ENCODE assay signal across 38 cellular contexts in the genomic region with DNA sequence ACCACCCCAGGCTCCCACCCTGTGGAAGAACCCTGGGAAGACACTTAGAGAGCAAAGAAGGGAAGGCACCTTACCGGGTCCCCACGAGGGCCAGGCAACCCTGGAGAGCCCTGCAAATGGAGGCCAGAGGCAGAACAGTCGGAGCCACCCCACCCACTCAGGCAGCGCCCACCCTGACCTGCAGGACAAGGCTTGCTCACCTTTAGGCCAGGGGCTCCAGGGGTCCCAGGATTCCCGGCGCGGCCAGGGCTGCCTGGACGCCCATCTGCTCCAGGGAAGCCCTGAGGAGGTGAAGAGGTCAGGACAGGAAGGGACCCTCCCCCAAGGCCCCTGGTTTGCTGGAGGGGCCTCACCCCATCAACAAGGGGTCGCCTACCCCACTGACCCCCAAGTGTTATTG. TPM values are rescaled to one million over a fixed set of nuclear protein-coding genes. Genes with fewer than 3 reads are reported as not detected.
"Had no signal": no experiment of that assay in that cellular context is flagged by ENCODE, and none has a peak within 500 bp of the region (broad histone marks: within the 10 kb centered on the region; RNA-seq: fewer than 3 reads in every experiment).

No MANE protein-coding gene starts in this region.

- H3K27me3 ChIP-seq: ascending aorta, cardiac muscle cell had no signal

- H3K4me3 ChIP-seq: ascending aorta, cardiac muscle cell had no signal

- ATAC-seq: activated CD4-positive, alpha-beta T cell treated with anti-CD3 and anti-CD28 coated beads for 36 hours; activated CD4-positive, CD25-positive, alpha-beta regulatory T cell treated with anti-CD3 and anti-CD28 coated beads, Interleukin-2, amount 50 U/mL, for 24 hours; activated CD8-positive, alpha-beta memory T cell treated with anti-CD3 and anti-CD28 coated beads, Interleukin-2, amount 10 ng/mL, durations not matched to agents 7 days and 5 days; activated CD8-positive, alpha-beta T cell treated with anti-CD3 and anti-CD28 coated beads, Interleukin-2, amount 10 ng/mL, durations not matched to agents 7 days and 5 days; activated naive CD8-positive, alpha-beta T cell treated with anti-CD3 and anti-CD28 coated beads, Interleukin-2, amount 50 U/mL, for 24 hours had no signal

- H3K9me3 ChIP-seq: ascending aorta had no signal

- H3K36me3 Mint-ChIP-seq: activated CD8-positive, alpha-beta memory T cell treated with anti-CD3 and anti-CD28 coated beads, Interleukin-2, amount 10 ng/mL, durations not matched to agents 7 days and 5 days; activated naive CD4-positive, alpha-beta T cell treated with anti-CD3 and anti-CD28 coated beads, Interleukin-2, amount 10 ng/mL, durations not matched to agents 7 days and 5 days; activated naive CD4-positive, alpha-beta T cell treated with anti-CD3 and anti-CD28 coated beads, Interleukin-2, amount 50 U/mL, for 24 hours; activated naive CD8-positive, alpha-beta T cell; activated naive CD8-positive, alpha-beta T cell treated with anti-CD3 and anti-CD28 coated beads, Interleukin-2, amount 10 ng/mL, durations not matched to agents 7 days and 5 days had no signal

- H3K36me3 ChIP-seq: ascending aorta had no signal

- H3K4me1 ChIP-seq: ascending aorta had no signal

- H3K4me3 Mint-ChIP-seq: activated CD4-positive, alpha-beta memory T cell treated with anti-CD3 and anti-CD28 coated beads, Interleukin-2, amount 10 ng/mL, durations not matched to agents 7 days and 5 days; activated CD4-positive, alpha-beta T cell treated with anti-CD3 and anti-CD28 coated beads for 36 hours; activated CD4-positive, alpha-beta T cell treated with anti-CD3 and anti-CD28 coated beads, Interleukin-2, amount 10 ng/mL, durations not matched to agents 7 days and 5 days; activated CD8-positive, alpha-beta memory T cell treated with anti-CD3 and anti-CD28 coated beads, Interleukin-2, amount 10 ng/mL, durations not matched to agents 7 days and 5 days; activated CD8-positive, alpha-beta T cell treated with anti-CD3 and anti-CD28 coated beads, Interleukin-2, amount 10 ng/mL, durations not matched to agents 7 days and 5 days; activated naive CD4-positive, alpha-beta T cell treated with anti-CD3 and anti-CD28 coated beads, Interleukin-2, amount 10 ng/mL, durations not matched to agents 7 days and 5 days; activated naive CD4-positive, alpha-beta T cell treated with anti-CD3 and anti-CD28 coated beads, Interleukin-2, amount 50 U/mL, for 24 hours; activated naive CD8-positive, alpha-beta T cell; activated naive CD8-positive, alpha-beta T cell treated with anti-CD3 and anti-CD28 coated beads, Interleukin-2, amount 10 ng/mL, durations not matched to agents 7 days and 5 days; activated naive CD8-positive, alpha-beta T cell treated with anti-CD3 and anti-CD28 coated beads, Interleukin-2, amount 50 U/mL, for 24 hours; activated T-cell treated with anti-CD3 and anti-CD28 coated beads, Interleukin-2, amount 50 U/mL, for 24 hours; brain; T-helper 1 cell treated with Interleukin-12 subunit alpha and Interleukin-12 subunit beta and Interleukin-4 antibody, amounts not matched to agents 30 μg/mL and 1 μg/mL, for 36 hours; T-helper 2 cell treated with Interferon-gamma antibody and Interleukin-4, amounts not matched to agents 5 μg/mL and 100 μg/mL, for 36 hours had no signal

- H3K9me3 Mint-ChIP-seq: activated CD4-positive, alpha-beta memory T cell treated with anti-CD3 and anti-CD28 coated beads, Interleukin-2, amount 10 ng/mL, durations not matched to agents 7 days and 5 days; activated CD4-positive, alpha-beta T cell treated with anti-CD3 and anti-CD28 coated beads, Interleukin-2, amount 10 ng/mL, durations not matched to agents 7 days and 5 days; activated naive CD4-positive, alpha-beta T cell treated with anti-CD3 and anti-CD28 coated beads, Interleukin-2, amount 10 ng/mL, durations not matched to agents 7 days and 5 days; activated naive CD4-positive, alpha-beta T cell treated with anti-CD3 and anti-CD28 coated beads, Interleukin-2, amount 50 U/mL, for 24 hours; activated naive CD8-positive, alpha-beta T cell treated with anti-CD3 and anti-CD28 coated beads, Interleukin-2, amount 10 ng/mL, durations not matched to agents 7 days and 5 days; activated naive CD8-positive, alpha-beta T cell treated with anti-CD3 and anti-CD28 coated beads, Interleukin-2, amount 50 U/mL, for 24 hours; activated T-cell treated with anti-CD3 and anti-CD28 coated beads, Interleukin-2, amount 50 U/mL, for 24 hours; activated T-helper 2 cell treated with anti-CD3 and anti-CD28 coated beads, Interferon-gamma antibody, Interleukin-2, Interleukin-4, amounts not matched to agents 10 μg/mL and 5 μg/mL and 100 μg/mL, durations not matched to agents 14 hours and 24 hours and 36 hours; T-helper 1 cell treated with Interleukin-12 subunit alpha and Interleukin-12 subunit beta and Interleukin-4 antibody, amounts not matched to agents 30 μg/mL and 1 μg/mL, for 36 hours; T-helper 2 cell treated with Interferon-gamma antibody and Interleukin-4, amounts not matched to agents 5 μg/mL and 100 μg/mL, for 36 hours had no signal

- H3K27ac ChIP-seq: ascending aorta, cardiac muscle cell, VCaP had no signal

- DNase-seq: activated CD4-positive, alpha-beta memory T cell treated with anti-CD3 and anti-CD28 coated beads, Interleukin-2, amount 10 ng/mL, durations not matched to agents 7 days and 5 days; activated CD4-positive, alpha-beta T cell treated with anti-CD3 and anti-CD28 coated beads for 1 hour; activated CD4-positive, alpha-beta T cell treated with anti-CD3 and anti-CD28 coated beads for 36 hours; activated CD4-positive, alpha-beta T cell treated with anti-CD3 and anti-CD28 coated beads for 48 hours; activated CD4-positive, alpha-beta T cell treated with anti-CD3 and anti-CD28 coated beads, Interleukin-2, amount 10 ng/mL, durations not matched to agents 7 days and 5 days; activated CD4-positive, alpha-beta T cell treated with anti-CD3 and anti-CD28 coated beads, Interleukin-2, amount 50 U/mL, for 48 hours; activated CD4-positive, CD25-positive, alpha-beta regulatory T cell; activated CD8-positive, alpha-beta memory T cell treated with anti-CD3 and anti-CD28 coated beads for 24 hours; activated CD8-positive, alpha-beta memory T cell treated with anti-CD3 and anti-CD28 coated beads, Interleukin-2, amount 10 ng/mL, durations not matched to agents 7 days and 5 days; activated CD8-positive, alpha-beta memory T cell treated with anti-CD3 and anti-CD28 coated beads, Interleukin-2, amount 50 U/mL, for 48 hours; activated CD8-positive, alpha-beta T cell treated with anti-CD3 and anti-CD28 coated beads, Interleukin-2, amount 10 ng/mL, durations not matched to agents 7 days and 5 days; activated effector memory CD4-positive, alpha-beta T cell treated with Interleukin-2 at 50 U/mL for 16 hours; activated gamma-delta T cell; activated naive CD4-positive, alpha-beta T cell treated with anti-CD3 and anti-CD28 coated beads, Interleukin-2, amount 10 ng/mL, durations not matched to agents 7 days and 5 days; activated naive CD4-positive, alpha-beta T cell treated with Interleukin-2 at 50 U/mL for 16 hours; activated naive CD8-positive, alpha-beta T cell treated with anti-CD3 and anti-CD28 coated beads, Interleukin-2, amount 10 ng/mL, durations not matched to agents 7 days and 5 days; activated naive CD8-positive, alpha-beta T cell treated with anti-CD3 and anti-CD28 coated beads, Interleukin-2, amount 50 U/mL, for 24 hours; activated T-cell treated with anti-CD3 and anti-CD28 coated beads, Interleukin-2, amount 50 U/mL, for 24 hours; activated T-cell treated with anti-CD3 and anti-CD28 coated beads, Interleukin-2, amount 50 U/mL, for 48 hours; amygdala; anterior cingulate cortex; caudate nucleus; T-helper 1 cell; T-helper 2 cell; T-helper 9 cell had no signal

- H3K4me1 Mint-ChIP-seq: activated CD4-positive, alpha-beta memory T cell treated with anti-CD3 and anti-CD28 coated beads, Interleukin-2, amount 10 ng/mL, durations not matched to agents 7 days and 5 days; activated CD4-positive, alpha-beta T cell treated with anti-CD3 and anti-CD28 coated beads for 36 hours; activated CD4-positive, alpha-beta T cell treated with anti-CD3 and anti-CD28 coated beads, Interleukin-2, amount 10 ng/mL, durations not matched to agents 7 days and 5 days; activated naive CD4-positive, alpha-beta T cell treated with anti-CD3 and anti-CD28 coated beads, Interleukin-2, amount 10 ng/mL, durations not matched to agents 7 days and 5 days; activated naive CD4-positive, alpha-beta T cell treated with anti-CD3 and anti-CD28 coated beads, Interleukin-2, amount 50 U/mL, for 24 hours; activated naive CD8-positive, alpha-beta T cell treated with anti-CD3 and anti-CD28 coated beads, Interleukin-2, amount 50 U/mL, for 24 hours; brain had no signal

- H3K27ac Mint-ChIP-seq: activated CD4-positive, alpha-beta memory T cell treated with anti-CD3 and anti-CD28 coated beads, Interleukin-2, amount 10 ng/mL, durations not matched to agents 7 days and 5 days; activated CD4-positive, alpha-beta T cell treated with anti-CD3 and anti-CD28 coated beads for 36 hours; activated CD4-positive, alpha-beta T cell treated with anti-CD3 and anti-CD28 coated beads, Interleukin-2, amount 10 ng/mL, durations not matched to agents 7 days and 5 days; activated CD8-positive, alpha-beta memory T cell treated with anti-CD3 and anti-CD28 coated beads, Interleukin-2, amount 10 ng/mL, durations not matched to agents 7 days and 5 days; activated CD8-positive, alpha-beta T cell treated with anti-CD3 and anti-CD28 coated beads, Interleukin-2, amount 10 ng/mL, durations not matched to agents 7 days and 5 days; activated naive CD4-positive, alpha-beta T cell treated with anti-CD3 and anti-CD28 coated beads, Interleukin-2, amount 10 ng/mL, durations not matched to agents 7 days and 5 days; activated naive CD4-positive, alpha-beta T cell treated with anti-CD3 and anti-CD28 coated beads, Interleukin-2, amount 50 U/mL, for 24 hours; activated naive CD8-positive, alpha-beta T cell; activated naive CD8-positive, alpha-beta T cell treated with anti-CD3 and anti-CD28 coated beads, Interleukin-2, amount 10 ng/mL, durations not matched to agents 7 days and 5 days; activated naive CD8-positive, alpha-beta T cell treated with anti-CD3 and anti-CD28 coated beads, Interleukin-2, amount 50 U/mL, for 24 hours; activated T-cell treated with anti-CD3 and anti-CD28 coated beads, Interleukin-2, amount 50 U/mL, for 24 hours; activated T-helper 2 cell treated with anti-CD3 and anti-CD28 coated beads, Interferon-gamma antibody, Interleukin-2, Interleukin-4, amounts not matched to agents 10 μg/mL and 5 μg/mL and 100 μg/mL, durations not matched to agents 14 hours and 24 hours and 36 hours; brain; T-helper 1 cell treated with Interleukin-12 subunit alpha and Interleukin-12 subunit beta and Interleukin-4 antibody, amounts not matched to agents 30 μg/mL and 1 μg/mL, for 36 hours; T-helper 2 cell treated with Interferon-gamma antibody and Interleukin-4, amounts not matched to agents 5 μg/mL and 100 μg/mL, for 36 hours had no signal

RNA-seq across cellular contexts. Expression of a gene that starts 21.3 kb away (rescaled TPM):
- total RNA-seq: activated CD4-positive, alpha-beta memory T cell treated with anti-CD3 and anti-CD28 coated beads, Interleukin-2, amount 10 ng/mL, durations not matched to agents 7 days and 5 days; activated CD4-positive, alpha-beta T cell treated with anti-CD3 and anti-CD28 coated beads for 36 hours; activated CD4-positive, alpha-beta T cell treated with anti-CD3 and anti-CD28 coated beads, Interleukin-2, amount 10 ng/mL, durations not matched to agents 7 days and 5 days; activated CD8-positive, alpha-beta memory T cell treated with anti-CD3 and anti-CD28 coated beads, Interleukin-2, amount 10 ng/mL, durations not matched to agents 7 days and 5 days; activated CD8-positive, alpha-beta T cell treated with anti-CD3 and anti-CD28 coated beads, Interleukin-2, amount 10 ng/mL, durations not matched to agents 7 days and 5 days; activated naive CD8-positive, alpha-beta T cell treated with anti-CD3 and anti-CD28 coated beads, Interleukin-2, amount 10 ng/mL, durations not matched to agents 7 days and 5 days; activated T-helper 2 cell treated with anti-CD3 and anti-CD28 coated beads, Interferon-gamma antibody, Interleukin-2, Interleukin-4, amounts not matched to agents 10 μg/mL and 5 μg/mL and 100 μg/mL, durations not matched to agents 14 hours and 24 hours and 36 hours; ascending aorta had no signal

RNA-seq across cellular contexts. Expression of a gene that starts 36.7 kb away (rescaled TPM):
- total RNA-seq: activated CD4-positive, alpha-beta memory T cell treated with anti-CD3 and anti-CD28 coated beads, Interleukin-2, amount 10 ng/mL, durations not matched to agents 7 days and 5 days; activated naive CD8-positive, alpha-beta T cell treated with anti-CD3 and anti-CD28 coated beads, Interleukin-2, amount 10 ng/mL, durations not matched to agents 7 days and 5 days; ascending aorta; bronchial epithelial cell; cardiac muscle cell; cerebellum had no signal
- polyA plus RNA-seq: adipose tissue had no signal
